Comparison of ENCODE assay signal across 8 cellular contexts in the genomic region with DNA sequence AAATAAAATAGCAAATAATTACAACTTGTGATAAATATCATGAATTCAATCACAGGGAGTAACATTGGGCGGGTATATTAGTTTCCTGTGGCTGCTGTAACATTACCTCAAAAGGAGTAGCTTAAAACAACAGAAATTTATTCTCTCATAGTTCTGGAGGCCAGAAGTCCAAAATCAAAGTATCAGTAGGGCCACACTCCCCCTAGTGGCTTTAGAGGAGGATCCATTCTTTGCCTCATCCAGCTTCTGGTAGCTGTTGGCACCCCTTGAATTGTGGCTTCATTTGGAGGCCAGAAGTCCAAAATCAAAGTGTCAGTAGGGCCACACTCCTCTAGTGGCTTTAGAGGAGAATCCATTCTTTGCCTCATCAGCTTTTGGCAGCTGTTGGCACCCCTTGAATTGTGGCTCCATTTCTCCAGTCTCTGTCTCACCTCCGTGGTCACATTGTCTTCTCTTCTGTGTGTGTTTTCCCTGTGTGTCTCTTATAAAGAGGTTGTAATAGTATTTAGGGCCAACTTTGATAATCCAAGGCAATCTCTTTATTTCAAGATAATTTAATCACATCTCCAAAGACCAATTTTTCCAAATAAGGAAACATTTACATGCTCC. TPM values are rescaled to one million over a fixed set of nuclear protein-coding genes. Genes with fewer than 3 reads are reported as not detected.
DNase-seq lines count a peak whose midpoint lies in the region; ATAC-seq and TF ChIP-seq lines count a peak whose summit lies in the region.

No MANE protein-coding gene starts in this region.

- no peaks in the 10 kb centered on the region for H3K27me3 ChIP-seq in esophagus squamous epithelium
- H3K27me3 ChIP-seq in tibial nerve: no peaks in the 10 kb centered on the region
- H3K27me3 ChIP-seq in sigmoid colon: no peaks in the 10 kb centered on the region

- peaks cover 6 to 22% (median 9%) of the 10 kb centered on the region in 3 donors for H3K4me1 ChIP-seq in esophagus squamous epithelium
- peaks cover 0 to 6% (median 0%) of the 10 kb centered on the region in 4 donors for H3K4me1 ChIP-seq in tibial nerve
- H3K4me1 ChIP-seq in sigmoid colon: peaks cover 0 to 6% (median 0%) of the 10 kb centered on the region in 4 donors

- TF ChIP-seq POLR2A in esophagus squamous epithelium (IDR thresholded peaks at IDR 0.05): no peak
- no peak for TF ChIP-seq POLR2A in tibial nerve (IDR thresholded peaks at IDR 0.05)
- no peak for TF ChIP-seq POLR2A in sigmoid colon (IDR thresholded peaks at IDR 0.05)

- H3K36me3 ChIP-seq in esophagus squamous epithelium: no peaks in the 10 kb centered on the region
- no peaks in the 10 kb centered on the region for H3K36me3 ChIP-seq in tibial nerve
- H3K36me3 ChIP-seq in sigmoid colon: no peaks in the 10 kb centered on the region

- DNase-seq in ACHN (peak; percentile 53), GM04503 (ENCODE audit: low read depth) (peak; percentile 10), NOMO-1 treated with dmso at 0.1 percent for 144 hours (lab: John Stamatoyannopoulos, UW; ENCODE audit: unreplicated experiment) (peak; percentile 0), esophagus squamous epithelium (lab: John Stamatoyannopoulos, UW) (no peak), tibial nerve (ENCODE audit: low spot score in 2 of 2) (no peak), sigmoid colon (no peak)

- TF ChIP-seq CTCF in esophagus squamous epithelium (IDR thresholded peaks at IDR 0.05) (peak in 5 of 6 experiments; percentile 40 to 70 (median 51)), tibial nerve (IDR thresholded peaks at IDR 0.05) (peak in 4 of 5 experiments; percentile 18 to 36 (median 22)), sigmoid colon (IDR thresholded peaks at IDR 0.05) (peak in 2 of 4 experiments; percentile 19 to 33)

- H3K4me3 ChIP-seq in esophagus squamous epithelium: no peak overlapping the region
- H3K4me3 ChIP-seq in tibial nerve: no peak overlapping the region
- H3K4me3 ChIP-seq in sigmoid colon: no peak overlapping the region

- H3K9me3 ChIP-seq in esophagus squamous epithelium (no peaks in the 10 kb centered on the region), tibial nerve (no peaks in the 10 kb centered on the region), sigmoid colon (no peaks in the 10 kb centered on the region)

- in situ Hi-C loops in ACHN (cut with HindIII; ENCODE audit: low pct_ligation_motif_present, low pct_unique_long_range_greater_than_20kb, low sequenced_read_pairs): no loop called here

- 65 to 70% methylated on average over 2 of the region's 2 CpGs for WGBS in esophagus squamous epithelium, 2 donors
- 69 to 74% methylated on average over 2 of the region's 2 CpGs for WGBS in tibial nerve, 2 donors
- 62 to 68% methylated on average over 2 of the region's 2 CpGs for WGBS in sigmoid colon, 2 donors

- TF ChIP-seq EP300 in tibial nerve (IDR thresholded peaks at IDR 0.05) (no peak), sigmoid colon (IDR thresholded peaks at IDR 0.05) (no peak)

- H3K27ac ChIP-seq in esophagus squamous epithelium (no peak overlapping the region), tibial nerve (no peak overlapping the region), sigmoid colon (no peak overlapping the region)

- intact Hi-C loops in esophagus squamous epithelium (cut with DNase I) (no loop called here), sigmoid colon (cut with DNase I) (no loop called here)

- ATAC-seq in GM18517 (IDR thresholded peaks at IDR 0.05; ENCODE audit: unreplicated experiment) (no peak), GM21717 (IDR thresholded peaks at IDR 0.05; ENCODE audit: unreplicated experiment) (no peak)

RNA-seq across cellular contexts. Expression of gene CFAP20DC, which starts 3.1 kb away (rescaled TPM):
- total RNA-seq in esophagus squamous epithelium (10 to 100 TPM in 3 of 4 donors, 1 to 10 TPM in 1; 9.8 to 15.5 (median 10.8) TPM), tibial nerve (1 to 10 TPM; 1.3 to 2.0 (median 1.7) TPM), sigmoid colon (under 1 TPM; under 0.01 to 0.49 (median 0.27) TPM)
- under 1 TPM in 2 of 3 donors, not detected in 1; 0.46 to 0.83 TPM for polyA plus RNA-seq in sigmoid colon

Comparison
In these comparisons a context has a peak if more than half of its experiments do, and no peak if none do; other contexts are left out.
1. DNase-seq: peak in ACHN (single experiment), GM04503 (single experiment) and NOMO-1 treated with dmso at 0.1 percent for 144 hours (single experiment); none in esophagus squamous epithelium (single experiment), tibial nerve (0 of 2) and sigmoid colon (single experiment).